ENCODE assay signal across 28 cellular contexts in genomic region chr1:59619576-59619975, GRCh38.
"Had no signal": no experiment of that assay in that cellular context is flagged by ENCODE, and none has a peak within 500 bp of the region (broad histone marks: within the 10 kb centered on the region; RNA-seq: fewer than 3 reads in every experiment).

No MANE protein-coding gene starts in this region.

- ATAC-seq: activated CD4-positive, CD25-positive, alpha-beta regulatory T cell treated with anti-CD3 and anti-CD28 coated beads, Interleukin-2, amount 50 U/mL, for 24 hours; activated CD8-positive, alpha-beta T cell treated with anti-CD3 and anti-CD28 coated beads for 36 hours; activated naive CD8-positive, alpha-beta T cell treated with anti-CD3 and anti-CD28 coated beads, Interleukin-2, amount 50 U/mL, for 24 hours had no signal

- DNase-seq: activated B cell treated with CpG ODN at 0.5 μM for 24 hours; activated CD4-positive, alpha-beta memory T cell treated with anti-CD3 and anti-CD28 coated beads for 36 hours; activated CD4-positive, alpha-beta T cell treated with anti-CD3 and anti-CD28 coated beads for 4 hours; activated CD4-positive, alpha-beta T cell treated with anti-CD3 and anti-CD28 coated beads, Interleukin-2, amount 10 ng/mL, durations not matched to agents 24 days and 14 days; activated CD4-positive, alpha-beta T cell treated with anti-CD3 and anti-CD28 coated beads, Interleukin-2, amount 50 U/mL, for 1 hour; activated CD4-positive, alpha-beta T cell treated with anti-CD3 and anti-CD28 coated beads, Interleukin-2, amount 50 U/mL, for 4 hours; activated CD8-positive, alpha-beta memory T cell treated with anti-CD3 and anti-CD28 coated beads, Interleukin-2, amount 50 U/mL, for 4 hours; activated CD8-positive, alpha-beta T cell treated with anti-CD3 and anti-CD28 coated beads for 36 hours; activated effector memory CD4-positive, alpha-beta T cell treated with Interleukin-2 at 50 U/mL for 16 hours; activated gamma-delta T cell; activated naive CD4-positive, alpha-beta T cell treated with anti-CD3 and anti-CD28 coated beads, Interleukin-2, amount 10 ng/mL, durations not matched to agents 7 days and 5 days; activated naive CD4-positive, alpha-beta T cell treated with Interleukin-2 at 50 U/mL for 16 hours; activated naive CD8-positive, alpha-beta T cell treated with anti-CD3 and anti-CD28 coated beads, Interleukin-2, amount 10 ng/mL, durations not matched to agents 7 days and 5 days; activated naive CD8-positive, alpha-beta T cell treated with anti-CD3 and anti-CD28 coated beads, Interleukin-2, amount 50 U/mL, for 24 hours; activated T-cell treated with anti-CD3 and anti-CD28 coated beads for 4 hours; activated T-cell treated with anti-CD3 and anti-CD28 coated beads, Interleukin-2, amount 50 U/mL, for 24 hours; activated T-cell treated with anti-CD3 and anti-CD28 coated beads, Interleukin-2, amount 50 U/mL, for 48 hours; amygdala; caudate nucleus; cerebellar nuclear complex; SW 1271; T-helper 1 cell; T-helper 2 cell; T-helper 9 cell had no signal

- H3K4me3 ChIP-seq: ascending aorta, cardiac muscle cell had no signal

- H3K9me3 ChIP-seq: ascending aorta had no signal

- H3K27me3 ChIP-seq: ascending aorta, cardiac muscle cell had no signal

- H3K27ac ChIP-seq: ascending aorta, cardiac muscle cell, VCaP had no signal

- H3K36me3 ChIP-seq: ascending aorta, cardiac muscle cell had no signal
